2 cellular contexts compared by ENCODE assay signal in the genomic region with DNA sequence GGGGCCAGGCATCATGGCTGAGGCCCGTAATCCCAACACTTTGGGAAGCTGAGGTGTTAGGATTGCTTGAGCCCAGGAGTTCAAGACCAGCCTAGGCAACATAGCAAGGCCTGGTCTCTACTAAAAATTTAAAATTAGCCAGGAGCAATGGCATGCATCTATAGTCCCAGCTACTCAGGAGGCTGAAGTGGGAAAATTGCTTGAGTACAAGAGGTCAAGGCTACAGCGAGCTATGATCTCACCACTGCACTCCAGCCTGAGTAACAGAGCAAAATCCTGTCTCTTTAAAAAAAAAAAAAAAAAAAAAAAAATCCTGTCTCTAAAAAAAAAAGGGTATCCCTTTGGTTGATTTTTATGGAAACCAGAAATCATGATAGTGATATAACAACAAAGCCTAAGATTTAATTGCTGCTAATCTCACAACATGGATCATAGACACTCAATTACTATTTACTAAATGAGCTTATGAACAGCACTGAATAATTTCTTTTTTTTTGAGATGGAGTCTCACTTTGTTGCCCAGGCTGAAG.
TF ChIP-seq lines count a peak whose summit lies in the region.

No MANE protein-coding gene starts in this region.

TF ChIP-seq in IMR-90, 13 proteins besides CTCF, POLR2A, EP300 and RAD21:
- TF ChIP-seq CHD1 (IDR thresholded peaks at IDR 0.05; ENCODE audit: low read depth, low read length), result no peak
- TF ChIP-seq RFX5 (IDR thresholded peaks at IDR 0.05; ENCODE audit: low read depth, low read length), result no peak
- TF ChIP-seq RCOR1 (IDR thresholded peaks at IDR 0.05; ENCODE audit: insufficient replicate concordance, low read length), result no peak

TF ChIP-seq in K562, 482 proteins besides CTCF, POLR2A, EP300 and RAD21:
- TF ChIP-seq, protein P1, sequence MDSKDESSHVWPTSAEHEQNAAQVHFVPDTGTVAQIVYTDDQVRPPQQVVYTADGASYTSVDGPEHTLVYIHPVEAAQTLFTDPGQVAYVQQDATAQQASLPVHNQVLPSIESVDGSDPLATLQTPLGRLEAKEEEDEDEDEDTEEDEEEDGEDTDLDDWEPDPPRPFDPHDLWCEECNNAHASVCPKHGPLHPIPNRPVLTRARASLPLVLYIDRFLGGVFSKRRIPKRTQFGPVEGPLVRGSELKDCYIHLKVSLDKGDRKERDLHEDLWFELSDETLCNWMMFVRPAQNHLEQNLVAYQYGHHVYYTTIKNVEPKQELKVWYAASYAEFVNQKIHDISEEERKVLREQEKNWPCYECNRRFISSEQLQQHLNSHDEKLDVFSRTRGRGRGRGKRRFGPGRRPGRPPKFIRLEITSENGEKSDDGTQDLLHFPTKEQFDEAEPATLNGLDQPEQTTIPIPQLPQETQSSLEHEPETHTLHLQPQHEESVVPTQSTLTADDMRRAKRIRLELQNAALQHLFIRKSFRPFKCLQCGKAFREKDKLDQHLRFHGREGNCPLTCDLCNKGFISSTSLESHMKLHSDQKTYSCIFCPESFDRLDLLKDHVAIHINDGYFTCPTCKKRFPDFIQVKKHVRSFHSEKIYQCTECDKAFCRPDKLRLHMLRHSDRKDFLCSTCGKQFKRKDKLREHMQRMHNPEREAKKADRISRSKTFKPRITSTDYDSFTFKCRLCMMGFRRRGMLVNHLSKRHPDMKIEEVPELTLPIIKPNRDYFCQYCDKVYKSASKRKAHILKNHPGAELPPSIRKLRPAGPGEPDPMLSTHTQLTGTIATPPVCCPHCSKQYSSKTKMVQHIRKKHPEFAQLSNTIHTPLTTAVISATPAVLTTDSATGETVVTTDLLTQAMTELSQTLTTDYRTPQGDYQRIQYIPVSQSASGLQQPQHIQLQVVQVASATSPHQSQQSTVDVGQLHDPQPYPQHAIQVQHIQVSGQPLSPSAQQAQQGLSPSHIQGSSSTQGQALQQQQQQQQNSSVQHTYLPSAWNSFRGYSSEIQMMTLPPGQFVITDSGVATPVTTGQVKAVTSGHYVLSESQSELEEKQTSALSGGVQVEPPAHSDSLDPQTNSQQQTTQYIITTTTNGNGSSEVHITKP (IDR thresholded peaks at IDR 0.05; ENCODE audit: partially characterized antibody), result no peak
- no peak for TF ChIP-seq COPS2 (conservative IDR thresholded peaks at IDR 0.05)
